35 cellular contexts compared by ENCODE assay signal in genomic region chr19:21891086-21891485, GRCh38. TPM values are rescaled to one million over a fixed set of nuclear protein-coding genes. Genes with fewer than 3 reads are reported as not detected.
"Had no signal": no experiment of that assay in that cellular context is flagged by ENCODE, and none has a peak within 500 bp of the region (broad histone marks: within the 10 kb centered on the region; RNA-seq: fewer than 3 reads in every experiment).

No MANE protein-coding gene starts in this region.

- H3K9me3 ChIP-seq: MG63 had no signal

- H3K36me3 ChIP-seq: MG63 had no signal

- H3K9ac ChIP-seq: KMS-11 had no signal

- H3K27ac ChIP-seq: KMS-11 had no signal

- DNase-seq: Karpas-422, Kasumi-1, KBM-7, KG1, MG63, MM.1S, NCI-H1048, NCI-H1092, NCI-H1092 treated with DMSO at 0.1 percent for 48 hours, NCI-H1105, NCI-H1105 treated with DMSO at 0.1 percent for 48 hours, NCI-H1417, NCI-H1417 treated with DMSO at 0.1 percent for 48 hours, NCI-H1436, NCI-H1436 treated with DMSO at 0.1 percent for 48 hours, NCI-H146, NCI-H1694, NCI-H1694 treated with DMSO at 0.1 percent for 48 hours, NCI-H187, NCI-H187 treated with DMSO at 0.1 percent for 48 hours, NCI-H1930, NCI-H2029, NCI-H2029 treated with DMSO at 0.1 percent for 48 hours, NCI-H2081, NCI-H2081 treated with DMSO at 0.1 percent for 48 hours, NCI-H2107, NCI-H2171, NCI-H2171 treated with DMSO at 0.1 percent for 48 hours, NCI-H2227 treated with DMSO at 0.1 percent for 48 hours, NCI-H226, NCI-H345, NCI-H446, NCI-H446 treated with DMSO at 0.1 percent for 48 hours had no signal

- H3K4me3 ChIP-seq: MG63 had no signal

- H3K4me2 ChIP-seq: KMS-11 had no signal

- H3K27me3 ChIP-seq: MG63 had no signal

RNA-seq across cellular contexts. Expression of gene ZNF43, which starts 55.1 kb away (rescaled TPM):
- total RNA-seq: NCI-H460 had no signal
